In genomic region chr2:188561473-188561979, GRCh38 we compare ENCODE assay signal across 1 cellular context.
TF ChIP-seq lines count a peak whose summit lies in the region.

No MANE protein-coding gene starts in this region.

TF ChIP-seq in GM23338, 12 proteins besides CTCF, POLR2A, EP300 and RAD21 (continued from another document):
- TF ChIP-seq ZNF462 (CRISPR knock-in tag; IDR thresholded peaks at IDR 0.05) (no peak), CREB1 (CRISPR knock-in tag; IDR thresholded peaks at IDR 0.05; ENCODE audit: low read depth) (no peak), ZNF114 (CRISPR knock-in tag; IDR thresholded peaks at IDR 0.05) (no peak), EZH2 (IDR thresholded peaks at IDR 0.05; ENCODE audit: low read depth, unreplicated experiment) (no peak), JUNB (IDR thresholded peaks at IDR 0.05; ENCODE audit: unreplicated experiment) (no peak), EZH2phosphoT487 (IDR thresholded peaks at IDR 0.05; ENCODE audit: unreplicated experiment) (no peak), ETS1 (IDR thresholded peaks at IDR 0.05) (no peak)
